Comparison of ENCODE assay signal across 8 cellular contexts in the genomic region with DNA sequence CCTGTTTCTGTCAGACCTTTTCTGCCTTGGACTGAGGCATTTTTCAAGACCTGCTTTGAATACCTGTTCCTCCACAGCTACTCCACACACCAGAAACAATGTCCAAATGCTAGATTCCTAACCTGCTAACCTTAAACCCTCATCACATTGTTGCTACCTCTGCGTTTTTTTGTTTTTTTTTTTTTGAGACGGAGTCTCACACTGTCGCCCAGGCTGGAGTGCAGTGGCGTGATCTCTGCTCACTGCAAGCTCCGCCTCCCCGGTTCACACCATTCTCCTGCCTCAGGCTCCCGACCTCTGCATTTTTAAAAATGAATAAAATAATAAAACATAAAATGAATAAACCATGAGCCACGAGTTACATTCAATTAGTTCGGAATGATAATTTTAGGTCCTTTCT. TPM values are rescaled to one million over a fixed set of nuclear protein-coding genes. Genes with fewer than 3 reads are reported as not detected.
DNase-seq lines count a peak whose midpoint lies in the region; ATAC-seq and TF ChIP-seq lines count a peak whose summit lies in the region.

No MANE protein-coding gene starts in this region.

- H3K4me3 ChIP-seq in SU-DHL-6 (ENCODE audit: insufficient read depth, low read length, poor library complexity, severe bottlenecking) (peak overlapping the region; percentile 83), fibroblast of pulmonary artery (replicated peaks; ENCODE audit: low read depth, low read length) (peak overlapping the region; percentile 95), smooth muscle cell (peak overlapping the region; percentile 93)

- no peak for ATAC-seq in HG02973 (IDR thresholded peaks at IDR 0.05; ENCODE audit: unreplicated experiment)
- no peak for ATAC-seq in activated CD4-positive, CD25-positive, alpha-beta regulatory T cell treated with anti-CD3 and anti-CD28 coated beads, Interleukin-2, amount 50 U/mL, for 24 hours

- H3K79me2 ChIP-seq in SU-DHL-6 (ENCODE audit: insufficient read depth, low read length) (peaks cover 58% of the 10 kb centered on the region), smooth muscle cell (ENCODE audit: low read depth) (peaks cover 48% of the 10 kb centered on the region)

- H3K9me2 ChIP-seq in SU-DHL-6 (replicated peaks; ENCODE audit: insufficient read depth, low read length): no peaks in the 10 kb centered on the region

- no peaks in the 10 kb centered on the region for H3K9me3 ChIP-seq in SU-DHL-6 (ENCODE audit: insufficient read depth, low read length)
- no peaks in the 10 kb centered on the region for H3K9me3 ChIP-seq in smooth muscle cell (replicated peaks; ENCODE audit: low read depth)

- H3K27me3 ChIP-seq in SU-DHL-6 (ENCODE audit: low read length) (no peaks in the 10 kb centered on the region), smooth muscle cell (ENCODE audit: low read depth) (no peaks in the 10 kb centered on the region)

- H3F3A ChIP-seq in SU-DHL-6 (ENCODE audit: insufficient read depth) (peaks cover 34% of the 10 kb centered on the region; the same call in 1 of the 2 replicates), smooth muscle cell (ENCODE audit: low read depth) (no peaks in the 10 kb centered on the region)

- H3K36me3 ChIP-seq in SU-DHL-6 (ENCODE audit: low read length) (peaks cover 4% of the 10 kb centered on the region; the same call in 1 of the 2 replicates), smooth muscle cell (ENCODE audit: low read depth) (no peaks in the 10 kb centered on the region)

- no peaks in the 10 kb centered on the region for H4K20me1 ChIP-seq in SU-DHL-6 (ENCODE audit: low read depth, low read length)
- H4K20me1 ChIP-seq in smooth muscle cell (ENCODE audit: low read depth): peaks cover 5% of the 10 kb centered on the region

- TF ChIP-seq CTCF in SU-DHL-6 (IDR thresholded peaks at IDR 0.05; ENCODE audit: insufficient read depth, low read length, poor library complexity, severe bottlenecking): no peak
- no peak for TF ChIP-seq CTCF in fibroblast of pulmonary artery (IDR thresholded peaks at IDR 0.05; ENCODE audit: low read length, missing control alignments)
- no peak for TF ChIP-seq CTCF in smooth muscle cell (IDR thresholded peaks at IDR 0.05; ENCODE audit: borderline replicate concordance, insufficient read depth, poor library complexity, severe bottlenecking)

- H3K27ac ChIP-seq in SU-DHL-6 (ENCODE audit: low read depth, low read length) (peak overlapping the region; percentile 86), smooth muscle cell (ENCODE audit: low read depth) (no peak overlapping the region)

- H3K4me2 ChIP-seq in SU-DHL-6 (ENCODE audit: low read depth, low read length, poor library complexity, severe bottlenecking) (peak overlapping the region; percentile 97), smooth muscle cell (peak overlapping the region; percentile 94)

- H2AFZ ChIP-seq in SU-DHL-6 (ENCODE audit: low read depth, low read length, severe bottlenecking) (no peak overlapping the region), smooth muscle cell (ENCODE audit: low read depth) (no peak overlapping the region)

- peaks cover 8% of the 10 kb centered on the region for H3K4me1 ChIP-seq in smooth muscle cell (ENCODE audit: low read depth)

- H3K9ac ChIP-seq in SU-DHL-6 (ENCODE audit: low read length) (peak overlapping the region; percentile 77), smooth muscle cell (ENCODE audit: low read depth) (no peak overlapping the region)

- 76% methylated on average over 9 of the region's 9 CpGs for WGBS in smooth muscle cell (ENCODE audit: low lambda C conversion rate)

- DNase-seq in NCI-H748 (lab: John Stamatoyannopoulos, UW; ENCODE audit: unreplicated experiment) (peak; percentile 13), NCI-H748 treated with DMSO at 0.1 percent for 48 hours (lab: John Stamatoyannopoulos, UW) (no peak), fibroblast of pulmonary artery (ENCODE audit: low read depth) (no peak), smooth muscle cell (lab: John Stamatoyannopoulos, UW; ENCODE audit: unreplicated experiment) (no peak), occipital lobe (lab: John Stamatoyannopoulos, UW) (no peak)

RNA-seq across cellular contexts. Expression of gene C6orf89, which starts 1.2 kb away (rescaled TPM):
- total RNA-seq in smooth muscle cell (40.7 and 45.7 TPM in 2 replicates), occipital lobe (36.2 TPM)
- polyA plus RNA-seq in smooth muscle cell: 43.7 and 44.6 TPM in 2 replicates

RNA-seq across cellular contexts. Expression of gene PPIL1, which starts 12.3 kb away (rescaled TPM):
- 49.3 and 57.6 TPM in 2 replicates for total RNA-seq in smooth muscle cell
- 34.6 and 45.4 TPM in 2 replicates for polyA plus RNA-seq in smooth muscle cell
- 35.7 TPM for total RNA-seq in occipital lobe

RNA-seq across cellular contexts. Expression of gene CPNE5, which starts 47.7 kb away (rescaled TPM):
- total RNA-seq in smooth muscle cell (0.31 TPM in 1 of 2 replicates, not detected in the other), occipital lobe (4.8 TPM)
- 0.43 and 1.0 TPM in 2 replicates for polyA plus RNA-seq in smooth muscle cell
